ENCODE assay signal across 24 cellular contexts in genomic region chr10:416091-416515, GRCh38.
DNase-seq lines count a peak whose midpoint lies in the region; ATAC-seq and TF ChIP-seq lines count a peak whose summit lies in the region.
"Had no signal": no experiment of that assay in that cellular context is flagged by ENCODE, and none has a peak within 500 bp of the region (broad histone marks: within the 10 kb centered on the region; RNA-seq: fewer than 3 reads in every experiment).

No MANE protein-coding gene starts in this region.

- DNase-seq in OCI-LY7 (ENCODE audit: low spot score) (peak; percentile 29), fibroblast of the aortic adventitia (ENCODE audit: low read depth) (peak; percentile 34), upper lobe of right lung (no peak), islet precursor cell (no peak)
- DNase-seq in activated T-helper 1 cell treated with anti-CD3 and anti-CD28 coated beads, Interleukin-12 subunit alpha, Interleukin-12 subunit beta, Interleukin-2, Interleukin-4 antibody, amounts not matched to agents 30 ng/mL and 10 ng/mL and 1 ng/mL, durations not matched to agents 14 hours and 24 hours and 36 hours (ENCODE audit: low spot score), result no peak
- DNase-seq: activated CD4-positive, alpha-beta memory T cell treated with anti-CD3 and anti-CD28 coated beads for 36 hours; activated T-cell treated with anti-CD3 and anti-CD28 coated beads, Interleukin-2, amount 50 U/mL, for 48 hours; body of pancreas; dermis blood vessel endothelial cell; erythroblast; immature natural killer cell; naive thymus-derived CD8-positive, alpha-beta T cell; NCI-H1048; NCI-H2081 treated with DMSO at 0.1 percent for 48 hours; NCI-H526; Peyer's patch; small intestine; stimulated activated CD4-positive, alpha-beta T cell treated with anti-CD3 and anti-CD28 coated beads, Interleukin-4, amount 100 ng/mL, for 4 hours; testis had no signal

- no peak overlapping the region for H2AFZ ChIP-seq in OCI-LY7 (ENCODE audit: low read length)

- intact Hi-C loops in OCI-LY7 (cut with micrococcal nuclease; ENCODE audit: unreplicated experiment), result no loop called here
- intact Hi-C loops in upper lobe of right lung (cut with DNase I), result no loop called here
- intact Hi-C loops in activated T-helper 1 cell treated with anti-CD3 and anti-CD28 coated beads, Interleukin-12 subunit alpha, Interleukin-12 subunit beta, Interleukin-2, Interleukin-4 antibody, amounts not matched to agents 30 ng/mL and 10 ng/mL and 1 ng/mL, durations not matched to agents 14 hours and 24 hours and 36 hours (cut with micrococcal nuclease), result no loop called here

- H3K27me3 ChIP-seq in upper lobe of right lung, result no peaks in the 10 kb centered on the region
- H3K27me3 ChIP-seq: BLaER1 treated with 17β-estradiol and CSF1 and Interleukin-3, amounts not matched to agents 10 nM and 100 nM; body of pancreas; Peyer's patch; testis had no signal

- H3K27ac ChIP-seq in OCI-LY7 (ENCODE audit: low read depth, low read length, poor library complexity, severe bottlenecking), result no peak overlapping the region
- H3K27ac ChIP-seq in upper lobe of right lung, result no peak overlapping the region
- H3K27ac ChIP-seq: BLaER1 treated with 17β-estradiol and CSF1 and Interleukin-3, amounts not matched to agents 10 nM and 100 nM; body of pancreas; Peyer's patch; testis had no signal

- H3K36me3 ChIP-seq in OCI-LY7 (ENCODE audit: insufficient read depth, low read length) (peaks cover 59% of the 10 kb centered on the region), upper lobe of right lung (peaks cover 7% of the 10 kb centered on the region)

- BruUV-seq in OCI-LY7 (replicated peaks; lab: Mats Ljungman, UMichigan), result no TSS peak

- ATAC-seq in upper lobe of right lung, result peak; percentile 31
- ATAC-seq in GM19463 (IDR thresholded peaks at IDR 0.05; ENCODE audit: unreplicated experiment), result no peak
- ATAC-seq: body of pancreas; naive thymus-derived CD8-positive, alpha-beta T cell had no signal

- H3K4me3 Mint-ChIP-seq in activated T-helper 1 cell treated with anti-CD3 and anti-CD28 coated beads, Interleukin-12 subunit alpha, Interleukin-12 subunit beta, Interleukin-2, Interleukin-4 antibody, amounts not matched to agents 30 ng/mL and 10 ng/mL and 1 ng/mL, durations not matched to agents 14 hours and 24 hours and 36 hours, result no peak overlapping the region
- H3K4me3 Mint-ChIP-seq: activated CD4-positive, alpha-beta memory T cell treated with anti-CD3 and anti-CD28 coated beads for 36 hours; activated naive CD8-positive, alpha-beta T cell; IgD-negative memory B cell; immature natural killer cell; naive thymus-derived CD8-positive, alpha-beta T cell had no signal

- no peaks in the 10 kb centered on the region for H4K20me1 ChIP-seq in OCI-LY7 (ENCODE audit: insufficient read depth, low read length)
- H4K20me1 ChIP-seq: BLaER1 treated with 17β-estradiol and CSF1 and Interleukin-3, amounts not matched to agents 10 nM and 100 nM had no signal

- no peaks in the 10 kb centered on the region for H3K27me3 Mint-ChIP-seq in activated T-helper 1 cell treated with anti-CD3 and anti-CD28 coated beads, Interleukin-12 subunit alpha, Interleukin-12 subunit beta, Interleukin-2, Interleukin-4 antibody, amounts not matched to agents 30 ng/mL and 10 ng/mL and 1 ng/mL, durations not matched to agents 14 hours and 24 hours and 36 hours (ENCODE audit: insufficient read depth)
- H3K27me3 Mint-ChIP-seq: activated CD4-positive, alpha-beta memory T cell treated with anti-CD3 and anti-CD28 coated beads for 36 hours; activated naive CD8-positive, alpha-beta T cell had no signal

- 0 out of 3 replicates have a peak, but pooled peaks have one; percentile 2 for TF ChIP-seq CTCF in GM12872 (IDR thresholded peaks at IDR 0.05; ENCODE audit: insufficient read depth, low read depth, low read length)
- TF ChIP-seq CTCF in OCI-LY7 (conservative IDR thresholded peaks at IDR 0.05; ENCODE audit: low read length), result peak; percentile 57
- TF ChIP-seq CTCF in fibroblast of the aortic adventitia (IDR thresholded peaks at IDR 0.05; ENCODE audit: insufficient read depth, low read length), result no peak
- no peak for TF ChIP-seq CTCF in upper lobe of right lung (IDR thresholded peaks at IDR 0.05)

- CTCF ChIA-PET in OCI-LY7 (lab: Charles Lee; ENCODE audit: unreplicated experiment), result interaction anchor here (0.5 to 1.0 kb wide), 2 partner anchors 107 to 113 kb away, joined by 3 to 4 read pairs; no protein-coding TSS in a partner anchor

- POLR2A ChIA-PET in OCI-LY7 (lab: Charles Lee), result no interaction called here

- H3K4me1 ChIP-seq in OCI-LY7 (ENCODE audit: insufficient read depth, low read length, poor library complexity, severe bottlenecking) (no peaks in the 10 kb centered on the region), upper lobe of right lung (no peaks in the 10 kb centered on the region)
- H3K4me1 ChIP-seq: body of pancreas, testis had no signal

- no peaks in the 10 kb centered on the region for H3K4me1 Mint-ChIP-seq in activated T-helper 1 cell treated with anti-CD3 and anti-CD28 coated beads, Interleukin-12 subunit alpha, Interleukin-12 subunit beta, Interleukin-2, Interleukin-4 antibody, amounts not matched to agents 30 ng/mL and 10 ng/mL and 1 ng/mL, durations not matched to agents 14 hours and 24 hours and 36 hours (ENCODE audit: low read depth)
- H3K4me1 Mint-ChIP-seq: immature natural killer cell; naive thymus-derived CD8-positive, alpha-beta T cell had no signal

- H3K79me2 ChIP-seq in OCI-LY7 (ENCODE audit: insufficient read depth, low read depth, low read length), result no peaks in the 10 kb centered on the region

- H3K4me2 ChIP-seq in OCI-LY7 (ENCODE audit: low read length), result no peak overlapping the region
- H3K4me2 ChIP-seq: BLaER1 treated with 17β-estradiol and CSF1 and Interleukin-3, amounts not matched to agents 10 nM and 100 nM had no signal

- no peaks in the 10 kb centered on the region for H3K36me3 Mint-ChIP-seq in activated T-helper 1 cell treated with anti-CD3 and anti-CD28 coated beads, Interleukin-12 subunit alpha, Interleukin-12 subunit beta, Interleukin-2, Interleukin-4 antibody, amounts not matched to agents 30 ng/mL and 10 ng/mL and 1 ng/mL, durations not matched to agents 14 hours and 24 hours and 36 hours (ENCODE audit: low read depth)
- H3K36me3 Mint-ChIP-seq: activated naive CD8-positive, alpha-beta T cell; IgD-negative memory B cell had no signal

- H3K4me3 ChIP-seq in OCI-LY7 (ENCODE audit: low read depth, low read length, poor library complexity, severe bottlenecking) (no peak overlapping the region), fibroblast of the aortic adventitia (ENCODE audit: low read depth, low read length) (no peak overlapping the region), upper lobe of right lung (no peak overlapping the region)
- H3K4me3 ChIP-seq: BLaER1 treated with 17β-estradiol and CSF1 and Interleukin-3, amounts not matched to agents 10 nM and 100 nM; body of pancreas; Peyer's patch; testis had no signal

- H3K9me2 ChIP-seq in OCI-LY7 (ENCODE audit: insufficient read depth, low read length), result no peaks in the 10 kb centered on the region

- no peak overlapping the region for H3K27ac Mint-ChIP-seq in activated T-helper 1 cell treated with anti-CD3 and anti-CD28 coated beads, Interleukin-12 subunit alpha, Interleukin-12 subunit beta, Interleukin-2, Interleukin-4 antibody, amounts not matched to agents 30 ng/mL and 10 ng/mL and 1 ng/mL, durations not matched to agents 14 hours and 24 hours and 36 hours
- H3K27ac Mint-ChIP-seq: activated CD4-positive, alpha-beta memory T cell treated with anti-CD3 and anti-CD28 coated beads for 36 hours; activated naive CD8-positive, alpha-beta T cell; naive thymus-derived CD8-positive, alpha-beta T cell had no signal

- H3K9me3 Mint-ChIP-seq in activated T-helper 1 cell treated with anti-CD3 and anti-CD28 coated beads, Interleukin-12 subunit alpha, Interleukin-12 subunit beta, Interleukin-2, Interleukin-4 antibody, amounts not matched to agents 30 ng/mL and 10 ng/mL and 1 ng/mL, durations not matched to agents 14 hours and 24 hours and 36 hours, result no peaks in the 10 kb centered on the region
- H3K9me3 Mint-ChIP-seq: activated CD4-positive, alpha-beta memory T cell treated with anti-CD3 and anti-CD28 coated beads for 36 hours; IgD-negative memory B cell; immature natural killer cell; naive thymus-derived CD8-positive, alpha-beta T cell had no signal

- H3K9me3 ChIP-seq in OCI-LY7 (ENCODE audit: low read length) (no peaks in the 10 kb centered on the region), upper lobe of right lung (no peaks in the 10 kb centered on the region)
- H3K9me3 ChIP-seq: BLaER1 treated with 17β-estradiol and CSF1 and Interleukin-3, amounts not matched to agents 10 nM and 100 nM; body of pancreas; Peyer's patch; testis had no signal

Comparison
In these comparisons a context has a peak if more than half of its experiments do, and no peak if none do; other contexts are left out.
1. CTCF ChIP-seq: peak in GM12872 (single experiment) and OCI-LY7 (single experiment); none in fibroblast of the aortic adventitia (single experiment) and upper lobe of right lung (single experiment).
2. DNase-seq: peak in OCI-LY7 (single experiment) and fibroblast of the aortic adventitia (single experiment); none in upper lobe of right lung (single experiment), activated T-helper 1 cell treated with anti-CD3 and anti-CD28 coated beads, Interleukin-12 subunit alpha, Interleukin-12 subunit beta, Interleukin-2, Interleukin-4 antibody, amounts not matched to agents 30 ng/mL and 10 ng/mL and 1 ng/mL, durations not matched to agents 14 hours and 24 hours and 36 hours (single experiment) and islet precursor cell (single experiment).